In the genomic region with DNA sequence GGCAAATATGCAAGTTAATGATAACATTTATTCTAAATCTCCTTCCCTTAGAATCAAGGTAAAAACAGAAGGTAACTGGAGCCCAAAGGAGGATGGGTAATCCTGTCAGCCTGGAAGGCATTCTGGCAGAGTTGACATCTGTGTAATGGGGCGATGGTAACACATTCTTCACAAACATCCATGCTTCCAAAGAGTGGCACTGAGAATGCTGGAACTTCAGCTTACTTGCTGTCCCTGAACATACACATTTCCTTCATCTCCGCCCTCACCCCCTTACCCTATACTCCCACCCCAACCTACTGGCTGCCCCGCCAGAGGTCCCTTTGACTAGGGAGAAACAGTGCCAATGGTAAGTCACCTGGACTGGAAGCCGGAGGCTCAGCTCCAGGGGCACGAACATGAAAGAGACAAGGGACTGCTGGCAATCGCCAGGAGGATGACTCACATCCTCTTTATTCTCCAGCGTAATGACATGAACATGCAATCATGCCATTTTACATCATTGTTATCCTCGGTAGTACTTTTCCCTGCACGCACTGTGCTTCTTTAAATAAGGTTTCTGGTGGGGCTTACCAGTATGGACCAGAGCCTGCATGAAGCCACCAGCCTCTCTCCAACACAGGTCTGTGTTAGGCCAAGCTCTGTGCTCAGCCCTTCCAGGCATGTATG, we compare ENCODE assay signal across 13 cellular contexts.
DNase-seq lines count a peak whose midpoint lies in the region; ATAC-seq and TF ChIP-seq lines count a peak whose summit lies in the region.
"Had no signal": no experiment of that assay in that cellular context is flagged by ENCODE, and none has a peak within 500 bp of the region (broad histone marks: within the 10 kb centered on the region; RNA-seq: fewer than 3 reads in every experiment).

No MANE protein-coding gene starts in this region.

- no peak overlapping the region for H2BK12ac ChIP-seq in mesenchymal stem cell (ENCODE audit: low read length in 2 of 2)

- peak; percentile 32 for DNase-seq in Calu3
- peak; percentile 38 for DNase-seq in LoVo (ENCODE audit: low spot score)
- peak; percentile 19 for DNase-seq in adipocyte (ENCODE audit: low read depth)
- peak; percentile 88 for DNase-seq in mesenchymal stem cell
- no peak for DNase-seq in NCI-H128 (lab: John Stamatoyannopoulos, UW; ENCODE audit: unreplicated experiment)
- no peak for DNase-seq in T-helper 1 cell
- DNase-seq in NCI-H82 (lab: John Stamatoyannopoulos, UW) = no peak
- DNase-seq: activated gamma-delta T cell; DMS79; effector CD8-positive, alpha-beta T cell; retina had no signal

- CTCF ChIA-PET in Calu3 (lab: Charles Lee) = no interaction called here

- TF ChIP-seq CTCF in Calu3 (IDR thresholded peaks at IDR 0.05; ENCODE audit: unreplicated experiment) = no peak

- H4K91ac ChIP-seq in mesenchymal stem cell (ENCODE audit: low read length) = peak overlapping the region; percentile 77

- H3K79me1 ChIP-seq in mesenchymal stem cell (replicated peaks; ENCODE audit: low read length, poor library complexity, severe bottlenecking) = no peaks in the 10 kb centered on the region

- H3K36me3 Mint-ChIP-seq in Calu3 (ENCODE audit: insufficient read depth, unreplicated experiment) = no peaks in the 10 kb centered on the region

- no peaks in the 10 kb centered on the region for H3K9me3 Mint-ChIP-seq in Calu3 (ENCODE audit: low read depth, unreplicated experiment)

- no peaks in the 10 kb centered on the region for H3K36me3 ChIP-seq in adipocyte (ENCODE audit: control insufficient read depth, insufficient read depth, low read length, severe bottlenecking)
- H3K36me3 ChIP-seq in mesenchymal stem cell (ENCODE audit: control insufficient read depth in 1 of 2, insufficient read depth in 2 of 2, low read depth in 1 of 2, low read length in 2 of 2) = no peaks in the 10 kb centered on the region
- H3K36me3 ChIP-seq: left lung had no signal

- H3K4me3 ChIP-seq in adipocyte (ENCODE audit: low read length) = no peak overlapping the region
- peak overlapping the region in 1 of 2 experiments; percentile 11 for H3K4me3 ChIP-seq in mesenchymal stem cell (ENCODE audit: insufficient read depth in 1 of 2, low read depth in 1 of 2, low read length in 2 of 2)
- H3K4me3 ChIP-seq: left lung had no signal

- no TSS peak for BruUV-seq in Calu3 (replicated peaks; lab: Mats Ljungman, UMichigan)

- no peak overlapping the region for H3K27ac ChIP-seq in mesenchymal stem cell (ENCODE audit: low read length, poor library complexity, severe bottlenecking)
- H3K27ac ChIP-seq: left lung had no signal

- H3K4me2 ChIP-seq in mesenchymal stem cell (ENCODE audit: low read length, poor library complexity, severe bottlenecking) = no peak overlapping the region

- H2AFZ ChIP-seq in mesenchymal stem cell (ENCODE audit: low read depth, low read length) = no peak overlapping the region

- H3K14ac ChIP-seq in mesenchymal stem cell (ENCODE audit: low read length in 2 of 2) = no peak overlapping the region

- intact Hi-C loops in Calu3 (cut with micrococcal nuclease; ENCODE audit: unreplicated experiment) = no loop called here

- H3K4me1 Mint-ChIP-seq in Calu3 (ENCODE audit: low read depth, unreplicated experiment) = no peaks in the 10 kb centered on the region

- 43% methylated on average over 9 of the region's 9 CpGs for WGBS in mesenchymal stem cell

- peak overlapping the region in 1 of 2 experiments; percentile 50 for H3K18ac ChIP-seq in mesenchymal stem cell (ENCODE audit: low read depth in 1 of 2, low read length in 2 of 2)

- no peak overlapping the region for H2AK5ac ChIP-seq in mesenchymal stem cell (ENCODE audit: low read length, severe bottlenecking)

- peak overlapping the region; percentile 19 for H3K4me3 Mint-ChIP-seq in Calu3 (ENCODE audit: low read depth, unreplicated experiment)

- H3K9ac ChIP-seq in adipocyte (ENCODE audit: low read length) = no peak overlapping the region
- peak overlapping the region; percentile 73 for H3K9ac ChIP-seq in mesenchymal stem cell (ENCODE audit: low read length)

- no peaks in the 10 kb centered on the region for H3K27me3 ChIP-seq in adipocyte (replicated peaks; ENCODE audit: control insufficient read depth, insufficient read depth, low read length)
- no peaks in the 10 kb centered on the region for H3K27me3 ChIP-seq in mesenchymal stem cell (ENCODE audit: control insufficient read depth in 1 of 2, insufficient read depth in 1 of 2, low read length in 2 of 2)
- H3K27me3 ChIP-seq: left lung had no signal

- H3K27ac Mint-ChIP-seq in Calu3 (ENCODE audit: unreplicated experiment) = peak overlapping the region; percentile 77

- H2BK120ac ChIP-seq in mesenchymal stem cell (ENCODE audit: low read depth, low read length) = no peak overlapping the region

- no peaks in the 10 kb centered on the region for H3K4me1 ChIP-seq in adipocyte (ENCODE audit: control insufficient read depth, insufficient read depth, low read length)
- peaks cover 2% of the 10 kb centered on the region for H3K4me1 ChIP-seq in mesenchymal stem cell (ENCODE audit: control insufficient read depth, insufficient read depth, low read depth, low read length)
- H3K4me1 ChIP-seq: left lung had no signal

- peak overlapping the region; percentile 16 for H4K8ac ChIP-seq in mesenchymal stem cell (ENCODE audit: low read length)

- peak overlapping the region; percentile 39 for H2BK5ac ChIP-seq in mesenchymal stem cell (ENCODE audit: low read depth, low read length, poor library complexity, severe bottlenecking)

- no peak overlapping the region for H3K4ac ChIP-seq in mesenchymal stem cell (ENCODE audit: low read depth in 1 of 2, low read length in 2 of 2)

- H3K27me3 Mint-ChIP-seq in Calu3 (ENCODE audit: unreplicated experiment) = no peaks in the 10 kb centered on the region

- H3K23ac ChIP-seq in mesenchymal stem cell (ENCODE audit: low read length in 2 of 2) = no peak overlapping the region

- H3K9me3 ChIP-seq in adipocyte (ENCODE audit: control insufficient read depth, low read length) = no peaks in the 10 kb centered on the region
- no peaks in the 10 kb centered on the region for H3K9me3 ChIP-seq in mesenchymal stem cell (ENCODE audit: control insufficient read depth, low read length)
- H3K9me3 ChIP-seq: left lung had no signal

- no peak for ATAC-seq in HG03135 (IDR thresholded peaks at IDR 0.05; ENCODE audit: unreplicated experiment)
- ATAC-seq: left lung had no signal

- no peak overlapping the region for H2BK15ac ChIP-seq in mesenchymal stem cell (ENCODE audit: low read depth, poor library complexity, severe bottlenecking)

Comparison
In these comparisons a context has a peak if more than half of its experiments do, and no peak if none do; other contexts are left out.
1. DNase-seq: peak in Calu3 (single experiment), LoVo (single experiment), adipocyte (single experiment) and mesenchymal stem cell (single experiment); none in NCI-H128 (single experiment), T-helper 1 cell (0 of 5) and NCI-H82 (single experiment).